Comparison of ENCODE assay signal across 25 cellular contexts in the genomic region with DNA sequence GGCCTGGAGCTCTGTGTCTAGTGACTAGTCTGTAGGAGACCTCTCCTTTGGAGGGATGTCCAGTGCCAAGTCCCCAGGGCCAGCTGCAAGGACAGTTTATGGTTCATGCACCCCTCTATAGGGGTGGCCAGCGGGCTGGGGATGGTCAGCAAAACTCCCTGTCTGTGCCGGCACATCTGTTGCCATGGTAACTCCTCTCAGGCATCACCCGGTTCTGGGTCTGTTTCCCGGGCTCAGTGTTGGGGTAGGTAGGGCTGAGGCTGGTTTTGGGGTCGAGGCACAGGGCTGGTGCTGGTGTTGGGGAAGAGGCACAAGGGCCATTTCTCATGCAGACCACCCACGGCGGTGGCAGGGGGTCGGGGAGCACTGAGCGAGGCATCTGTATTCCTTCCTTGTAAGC.
"Had no signal": no experiment of that assay in that cellular context is flagged by ENCODE, and none has a peak within 500 bp of the region (broad histone marks: within the 10 kb centered on the region; RNA-seq: fewer than 3 reads in every experiment).

No MANE protein-coding gene starts in this region.

- H3K27me3 ChIP-seq: MG63 had no signal

- H3K4me2 ChIP-seq: SK-N-SH had no signal

- DNase-seq: Karpas-422, KG1, MG63, NCI-H1092, NCI-H1105 treated with DMSO at 0.1 percent for 48 hours, NCI-H1417 treated with DMSO at 0.1 percent for 48 hours, NCI-H146, NCI-H1694 treated with DMSO at 0.1 percent for 48 hours, NCI-H1930, NCI-H2081, NCI-H2107, NCI-H2171 treated with DMSO at 0.1 percent for 48 hours, NCI-H226, NCI-H446, NCI-H510A, NCI-H524 treated with DMSO at 0.1 percent for 48 hours, NCI-H69, NCI-H774, PC-3, SHP77, SK-N-SH, SW 1271, T-cell had no signal

- H3K4me3 ChIP-seq: MG63 had no signal

- H3K9me3 Mint-ChIP-seq: T-cell had no signal

- H3K36me3 Mint-ChIP-seq: T-cell had no signal

- H3K27ac ChIP-seq: RWPE1 had no signal

- ATAC-seq: Panc1, PC-3, T-cell had no signal

- H3K4me1 Mint-ChIP-seq: T-cell had no signal

- H3K9me3 ChIP-seq: MG63, SK-N-SH had no signal

- H3K27ac Mint-ChIP-seq: T-cell had no signal

- H3K4me3 Mint-ChIP-seq: T-cell had no signal

- H3K36me3 ChIP-seq: MG63 had no signal

- H3K9ac ChIP-seq: SK-N-SH had no signal
